Comparison of ENCODE assay signal across 1 cellular context in the genomic region with DNA sequence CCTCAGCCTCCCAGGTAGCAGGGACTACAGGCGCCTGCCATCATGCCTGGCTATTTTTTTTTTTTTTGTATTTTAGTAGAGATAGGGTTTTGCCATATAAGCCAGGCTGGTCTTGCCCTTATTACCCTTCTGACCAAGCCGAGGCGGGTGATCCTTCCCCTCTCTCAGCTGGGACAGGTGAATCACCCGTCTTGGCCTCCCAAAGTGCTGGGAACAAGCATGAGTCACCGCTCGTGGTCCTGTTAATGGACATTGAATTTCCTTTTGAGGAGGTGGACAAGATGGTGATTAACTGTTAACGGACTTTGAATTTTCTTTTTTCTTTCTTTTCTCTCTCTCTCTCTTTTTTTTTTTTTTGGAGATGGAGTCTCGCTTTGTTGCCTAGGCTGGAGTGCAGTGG.
TF ChIP-seq lines count a peak whose summit lies in the region.

No MANE protein-coding gene starts in this region.

TF ChIP-seq in GM12878, 131 proteins besides CTCF, POLR2A, EP300 and RAD21 (continued from another document):
- TF ChIP-seq POLR2AphosphoS2 (IDR thresholded peaks at IDR 0.05; ENCODE audit: low read depth, low read length), result peak; percentile 68; the same call in 1 of the 2 replicates
- no peak for TF ChIP-seq EZH2 (IDR thresholded peaks at IDR 0.05; ENCODE audit: borderline replicate concordance, control insufficient read depth, low read depth, low read length)
- TF ChIP-seq ASH2L (IDR thresholded peaks at IDR 0.05; ENCODE audit: borderline replicate concordance, low read depth), result no peak
- no peak for TF ChIP-seq HDAC6 (IDR thresholded peaks at IDR 0.05; ENCODE audit: unreplicated experiment)
- TF ChIP-seq, protein P1, sequence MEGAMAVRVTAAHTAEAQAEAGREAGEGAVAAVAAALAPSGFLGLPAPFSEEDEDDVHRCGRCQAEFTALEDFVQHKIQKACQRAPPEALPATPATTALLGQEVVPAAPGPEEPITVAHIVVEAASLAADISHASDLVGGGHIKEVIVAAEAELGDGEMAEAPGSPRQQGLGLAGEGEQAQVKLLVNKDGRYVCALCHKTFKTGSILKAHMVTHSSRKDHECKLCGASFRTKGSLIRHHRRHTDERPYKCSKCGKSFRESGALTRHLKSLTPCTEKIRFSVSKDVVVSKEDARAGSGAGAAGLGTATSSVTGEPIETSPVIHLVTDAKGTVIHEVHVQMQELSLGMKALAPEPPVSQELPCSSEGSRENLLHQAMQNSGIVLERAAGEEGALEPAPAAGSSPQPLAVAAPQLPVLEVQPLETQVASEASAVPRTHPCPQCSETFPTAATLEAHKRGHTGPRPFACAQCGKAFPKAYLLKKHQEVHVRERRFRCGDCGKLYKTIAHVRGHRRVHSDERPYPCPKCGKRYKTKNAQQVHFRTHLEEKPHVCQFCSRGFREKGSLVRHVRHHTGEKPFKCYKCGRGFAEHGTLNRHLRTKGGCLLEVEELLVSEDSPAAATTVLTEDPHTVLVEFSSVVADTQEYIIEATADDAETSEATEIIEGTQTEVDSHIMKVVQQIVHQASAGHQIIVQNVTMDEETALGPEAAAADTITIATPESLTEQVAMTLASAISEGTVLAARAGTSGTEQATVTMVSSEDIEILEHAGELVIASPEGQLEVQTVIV (IDR thresholded peaks at IDR 0.05; ENCODE audit: borderline replicate concordance, partially characterized antibody), result no peak
- no peak for TF ChIP-seq FOXM1 (IDR thresholded peaks at IDR 0.05; ENCODE audit: low read depth, low read length)
- no peak for TF ChIP-seq FOS (IDR thresholded peaks at IDR 0.05; ENCODE audit: borderline replicate concordance, extremely low read depth, insufficient read length)
- TF ChIP-seq BCL11A (IDR thresholded peaks at IDR 0.05; ENCODE audit: low read depth, low read length), result no peak
- TF ChIP-seq NKRF (conservative IDR thresholded peaks at IDR 0.05), result no peak
- TF ChIP-seq RELA (IDR thresholded peaks at IDR 0.05; ENCODE audit: borderline replicate concordance, partially characterized antibody), result no peak
- TF ChIP-seq ZBTB33 (IDR thresholded peaks at IDR 0.05), result peak; percentile 32; the same call in 1 of the 2 replicates
- TF ChIP-seq NBN (IDR thresholded peaks at IDR 0.05), result 0 out of 2 replicates have a peak, but pooled peaks have one; percentile 25
- no peak for TF ChIP-seq EGR1 (IDR thresholded peaks at IDR 0.05; ENCODE audit: borderline replicate concordance in 1 of 2, low read depth in 2 of 2, low read length in 2 of 2)
- TF ChIP-seq TAF1 (IDR thresholded peaks at IDR 0.05; ENCODE audit: borderline replicate concordance, low read depth, low read length), result no peak
TF ChIP-seq in GM12878: peak in this region for 3.
